20 cellular contexts compared by ENCODE assay signal in genomic region chr10:47331954-47332353, GRCh38. TPM values are rescaled to one million over a fixed set of nuclear protein-coding genes. Genes with fewer than 3 reads are reported as not detected.
DNase-seq lines count a peak whose midpoint lies in the region; ATAC-seq, FAIRE-seq and TF ChIP-seq lines count a peak whose summit lies in the region.
"Had no signal": no experiment of that assay in that cellular context is flagged by ENCODE, and none has a peak within 500 bp of the region (broad histone marks: within the 10 kb centered on the region; RNA-seq: fewer than 3 reads in every experiment).

No MANE protein-coding gene starts in this region.

- peaks cover 26% of the 10 kb centered on the region for H3K27me3 ChIP-seq in foreskin keratinocyte
- H3K27me3 ChIP-seq: BE2C had no signal

- FAIRE-seq in D721Med (lab: Jason Lieb, UNC) (no peak), RCC 7860 (lab: Jason Lieb, UNC) (no peak)
- FAIRE-seq: A549, GM12892 had no signal

- H3K27ac Mint-ChIP-seq in stimulated activated effector memory CD8-positive, alpha-beta T cell treated with anti-CD3 and anti-CD28 coated beads, Interleukin-12 subunit alpha, Interleukin-12 subunit beta, amount 100 ng/mL, for 72 hours: no peak overlapping the region
- H3K27ac Mint-ChIP-seq: CD4-positive, alpha-beta memory T cell had no signal

- in situ Hi-C loops in GM13976 (cut with MboI; ENCODE audit: low sequenced_read_pairs, unreplicated experiment): no loop called here

- peaks cover 7% of the 10 kb centered on the region for H3K9me3 Mint-ChIP-seq in stimulated activated effector memory CD8-positive, alpha-beta T cell treated with anti-CD3 and anti-CD28 coated beads, Interleukin-12 subunit alpha, Interleukin-12 subunit beta, amount 100 ng/mL, for 72 hours
- H3K9me3 Mint-ChIP-seq: CD4-positive, alpha-beta memory T cell had no signal

- no peak overlapping the region for H3K27ac ChIP-seq in foreskin keratinocyte
- H3K27ac ChIP-seq: A549, C4-2B had no signal

- H3K4me1 ChIP-seq in foreskin keratinocyte: no peaks in the 10 kb centered on the region
- H3K4me1 ChIP-seq: BE2C had no signal

- peak; percentile 49 for ATAC-seq in foreskin keratinocyte
- peak; percentile 24 for ATAC-seq in stimulated activated effector memory CD8-positive, alpha-beta T cell treated with anti-CD3 and anti-CD28 coated beads, Interleukin-12 subunit alpha, Interleukin-12 subunit beta, amount 100 ng/mL, for 72 hours
- ATAC-seq: A549 had no signal

- peaks cover 13% of the 10 kb centered on the region for H3K4me1 Mint-ChIP-seq in stimulated activated effector memory CD8-positive, alpha-beta T cell treated with anti-CD3 and anti-CD28 coated beads, Interleukin-12 subunit alpha, Interleukin-12 subunit beta, amount 100 ng/mL, for 72 hours
- H3K4me1 Mint-ChIP-seq: CD4-positive, alpha-beta memory T cell had no signal

- no peak overlapping the region for H3K4me3 Mint-ChIP-seq in stimulated activated effector memory CD8-positive, alpha-beta T cell treated with anti-CD3 and anti-CD28 coated beads, Interleukin-12 subunit alpha, Interleukin-12 subunit beta, amount 100 ng/mL, for 72 hours
- H3K4me3 Mint-ChIP-seq: CD4-positive, alpha-beta memory T cell had no signal

- H3K36me3 Mint-ChIP-seq in stimulated activated effector memory CD8-positive, alpha-beta T cell treated with anti-CD3 and anti-CD28 coated beads, Interleukin-12 subunit alpha, Interleukin-12 subunit beta, amount 100 ng/mL, for 72 hours: no peaks in the 10 kb centered on the region
- H3K36me3 Mint-ChIP-seq: CD4-positive, alpha-beta memory T cell had no signal

- TF ChIP-seq CTCF in foreskin keratinocyte (conservative IDR thresholded peaks at IDR 0.05): no peak
- TF ChIP-seq CTCF in D721Med (IDR thresholded peaks at IDR 0.05; ENCODE audit: insufficient read depth, missing control alignments): no peak
- TF ChIP-seq CTCF in GM13976 (IDR thresholded peaks at IDR 0.05; ENCODE audit: borderline replicate concordance, control extremely low read depth, extremely low read depth, insufficient read depth, missing control alignments): no peak

- DNase-seq in M059J (ENCODE audit: low read depth) (peak; percentile 10), foreskin keratinocyte (peak in 1 of 2 donors; percentile 18), D721Med (ENCODE audit: insufficient read length, low spot score) (no peak), RCC 7860 (ENCODE audit: low spot score) (no peak), GM13976 (ENCODE audit: low spot score) (no peak), activated gamma-delta T cell treated with Interleukin-2 at 50 U/mL for 16 hours (no peak)
- no peak for DNase-seq in stimulated activated effector memory CD8-positive, alpha-beta T cell treated with anti-CD3 and anti-CD28 coated beads, Interleukin-12 subunit alpha, Interleukin-12 subunit beta, amount 100 ng/mL, for 72 hours (ENCODE audit: low spot score in 2 of 2)
- DNase-seq: BE2C; CD4-positive, alpha-beta memory T cell; DMS153; DMS79 treated with DMSO at 0.1 percent for 48 hours; EL; GDM1; HCEC 1CT had no signal

RNA-seq across cellular contexts. Expression of gene GDF2, which starts 9.7 kb away (rescaled TPM):
- total RNA-seq in M059J (2014; rRNA removed; shearing (Covaris generic)): not detected in 2 replicates
- not detected in 2 replicates for total RNA-seq in foreskin keratinocyte
- not detected in 2 replicates for polyA plus RNA-seq in foreskin keratinocyte
- total RNA-seq: CD4-positive, alpha-beta memory T cell; H4; HT1080 had no signal
- polyA plus RNA-seq: A549; AG04450; CD4-positive, alpha-beta memory T cell had no signal

RNA-seq across cellular contexts. Expression of gene RBP3, which starts 16.2 kb away (rescaled TPM):
- not detected in 2 replicates for total RNA-seq in M059J (2014; rRNA removed; shearing (Covaris generic))
- total RNA-seq in foreskin keratinocyte: not detected in 2 replicates
- not detected in 2 replicates for polyA plus RNA-seq in foreskin keratinocyte
- total RNA-seq: CD4-positive, alpha-beta memory T cell; H4; HT1080 had no signal
- polyA plus RNA-seq: A549; AG04450; CD4-positive, alpha-beta memory T cell had no signal

RNA-seq across cellular contexts. Expression of gene GDF10, which starts 32.0 kb away (rescaled TPM):
- not detected in 2 replicates for total RNA-seq in M059J (2014; rRNA removed; shearing (Covaris generic))
- not detected in 2 replicates for total RNA-seq in foreskin keratinocyte
- polyA plus RNA-seq in foreskin keratinocyte: not detected in 2 replicates
- total RNA-seq: H4, HT1080 had no signal

RNA-seq across cellular contexts. Expression of gene ZNF488, which starts 52.1 kb away (rescaled TPM):
- 0.62 and 0.79 TPM in 2 replicates for total RNA-seq in M059J (2014; rRNA removed; shearing (Covaris generic))
- total RNA-seq in foreskin keratinocyte: 1.6 and 1.9 TPM in 2 replicates
- polyA plus RNA-seq in foreskin keratinocyte: 1.2 and 1.5 TPM in 2 replicates
- total RNA-seq: CD4-positive, alpha-beta memory T cell had no signal
